In the genomic region with DNA sequence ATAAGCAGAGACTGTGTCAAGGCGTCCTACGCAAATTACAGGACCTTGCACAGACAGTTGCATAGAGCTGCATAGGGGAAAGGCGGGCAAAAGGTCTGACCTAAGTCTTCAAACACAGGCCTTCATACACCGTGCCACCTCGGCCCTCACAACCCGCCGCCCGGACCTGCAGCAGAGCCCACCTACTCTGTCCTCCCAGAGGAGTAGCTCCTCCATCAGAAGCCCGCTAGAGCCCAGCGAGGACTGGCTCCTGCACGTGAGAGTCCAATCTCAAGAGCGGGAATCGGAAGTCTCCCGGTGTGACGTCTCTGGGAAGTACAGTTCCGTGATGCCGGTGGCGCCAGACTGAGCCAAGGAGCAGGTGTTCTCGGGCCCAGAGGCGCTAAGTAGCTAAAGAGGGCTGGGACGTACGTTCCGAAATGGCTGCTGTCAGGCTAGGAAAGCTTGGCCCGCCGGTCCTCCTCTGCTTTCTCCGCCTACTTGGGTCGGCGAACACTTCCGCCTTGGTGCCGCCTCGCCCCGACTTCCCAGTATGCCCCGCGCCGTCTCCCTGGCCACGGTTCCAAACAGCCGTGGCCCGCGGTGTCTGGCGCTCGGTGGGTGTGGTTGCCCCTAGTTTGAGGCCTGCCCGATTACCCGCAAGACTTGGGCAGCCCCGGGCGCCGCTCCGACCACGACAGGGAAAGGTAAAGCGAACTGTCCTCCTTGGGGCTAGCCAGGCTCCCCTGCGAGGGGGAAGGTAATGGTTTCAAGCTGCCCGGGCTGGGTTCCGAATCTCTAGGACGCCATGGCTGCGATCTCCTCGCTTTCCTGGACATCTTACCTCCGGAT, we compare ENCODE assay signal across 8 cellular contexts. TPM values are rescaled to one million over a fixed set of nuclear protein-coding genes. Genes with fewer than 3 reads are reported as not detected.
DNase-seq lines count a peak whose midpoint lies in the region; ATAC-seq and TF ChIP-seq lines count a peak whose summit lies in the region.

A gene with protein sequence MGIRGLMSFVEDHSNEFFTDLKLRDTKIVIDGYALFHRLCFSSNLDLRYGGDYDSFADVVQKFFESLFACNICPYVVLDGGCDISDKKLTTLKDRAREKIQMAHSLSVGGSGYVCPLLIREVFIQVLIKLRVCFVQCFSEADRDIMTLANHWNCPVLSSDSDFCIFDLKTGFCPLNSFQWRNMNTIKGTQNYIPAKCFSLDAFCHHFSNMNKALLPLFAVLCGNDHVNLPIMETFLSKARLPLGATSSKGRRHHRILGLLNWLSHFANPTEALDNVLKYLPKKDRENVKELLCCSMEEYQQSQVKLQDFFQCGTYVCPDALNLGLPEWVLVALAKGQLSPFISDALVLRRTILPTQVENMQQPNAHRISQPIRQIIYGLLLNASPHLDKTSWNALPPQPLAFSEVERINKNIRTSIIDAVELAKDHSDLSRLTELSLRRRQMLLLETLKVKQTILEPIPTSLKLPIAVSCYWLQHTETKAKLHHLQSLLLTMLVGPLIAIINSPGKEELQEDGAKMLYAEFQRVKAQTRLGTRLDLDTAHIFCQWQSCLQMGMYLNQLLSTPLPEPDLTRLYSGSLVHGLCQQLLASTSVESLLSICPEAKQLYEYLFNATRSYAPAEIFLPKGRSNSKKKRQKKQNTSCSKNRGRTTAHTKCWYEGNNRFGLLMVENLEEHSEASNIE (minus strand): TSS at position 505 of the 831 bp plus-strand sequence. CDS start 1,519 bp downstream, outside the sequence.
A gene with protein sequence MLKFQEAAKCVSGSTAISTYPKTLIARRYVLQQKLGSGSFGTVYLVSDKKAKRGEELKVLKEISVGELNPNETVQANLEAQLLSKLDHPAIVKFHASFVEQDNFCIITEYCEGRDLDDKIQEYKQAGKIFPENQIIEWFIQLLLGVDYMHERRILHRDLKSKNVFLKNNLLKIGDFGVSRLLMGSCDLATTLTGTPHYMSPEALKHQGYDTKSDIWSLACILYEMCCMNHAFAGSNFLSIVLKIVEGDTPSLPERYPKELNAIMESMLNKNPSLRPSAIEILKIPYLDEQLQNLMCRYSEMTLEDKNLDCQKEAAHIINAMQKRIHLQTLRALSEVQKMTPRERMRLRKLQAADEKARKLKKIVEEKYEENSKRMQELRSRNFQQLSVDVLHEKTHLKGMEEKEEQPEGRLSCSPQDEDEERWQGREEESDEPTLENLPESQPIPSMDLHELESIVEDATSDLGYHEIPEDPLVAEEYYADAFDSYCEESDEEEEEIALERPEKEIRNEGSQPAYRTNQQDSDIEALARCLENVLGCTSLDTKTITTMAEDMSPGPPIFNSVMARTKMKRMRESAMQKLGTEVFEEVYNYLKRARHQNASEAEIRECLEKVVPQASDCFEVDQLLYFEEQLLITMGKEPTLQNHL (plus strand): TSS at position 557 of the 831 bp plus-strand sequence. CDS start 2,832 bp downstream, outside the sequence.

- H4K20me1 ChIP-seq in OCI-LY3 (ENCODE audit: insufficient read depth, low read length) = no peaks in the 10 kb centered on the region

- peak within 1 kb of the TSS; percentile 92 for H3K4me2 ChIP-seq in OCI-LY3 (ENCODE audit: low read length)

- H3K9me3 ChIP-seq in OCI-LY3 (ENCODE audit: insufficient read depth, low read length) (no peaks in the 10 kb centered on the region), mucosa of rectum (ENCODE audit: control insufficient read depth in 2 of 2, low read length in 2 of 2) (no peaks in the 10 kb centered on the region)

- peak within 1 kb of the TSS; percentile 97 for H2AFZ ChIP-seq in OCI-LY3 (ENCODE audit: low read depth, low read length)

- H3K36me3 ChIP-seq in OCI-LY3 (replicated peaks; ENCODE audit: low read depth, low read length) (peaks cover 3% of the 10 kb centered on the region), mucosa of rectum (ENCODE audit: control insufficient read depth in 2 of 2, insufficient read depth in 2 of 2, low read length in 2 of 2) (peaks cover 3 to 11% of the 10 kb centered on the region in 2 donors)

- H3K4me3 ChIP-seq in OCI-LY3 (ENCODE audit: low read length) (peak within 1 kb of the TSS; percentile 93), epithelial cell of proximal tubule (ENCODE audit: low read depth, low read length) (peak within 1 kb of the TSS; percentile 66), mucosa of rectum (ENCODE audit: low read length in 2 of 2) (peak within 1 kb of the TSS; percentile 91 to 94)

- TF ChIP-seq CTCF in OCI-LY3 (IDR thresholded peaks at IDR 0.05; ENCODE audit: low read depth, low read length) (no peak), epithelial cell of proximal tubule (conservative IDR thresholded peaks at IDR 0.05; ENCODE audit: low read depth, low read length) (no peak)

- H3K9ac ChIP-seq in OCI-LY3 (ENCODE audit: low read length) (peak within 1 kb of the TSS; percentile 82), mucosa of rectum (ENCODE audit: low read depth in 1 of 2, low read length in 2 of 2) (peak within 1 kb of the TSS; percentile 89 to 99)

- H3K27me3 ChIP-seq in OCI-LY3 (ENCODE audit: low read depth, low read length) = no peaks in the 10 kb centered on the region
- no peaks in the 10 kb centered on the region for H3K27me3 ChIP-seq in mucosa of rectum (ENCODE audit: control insufficient read depth in 2 of 2, insufficient read depth in 2 of 2, low read length in 2 of 2)

- peaks cover 17% of the 10 kb centered on the region for H3K4me1 ChIP-seq in OCI-LY3 (ENCODE audit: low read length)
- H3K4me1 ChIP-seq in mucosa of rectum (ENCODE audit: control insufficient read depth in 2 of 2, insufficient read depth in 2 of 2, low read length in 2 of 2) = peaks cover 4 to 19% of the 10 kb centered on the region in 2 donors

- DNase-seq in DMS 273 treated with DMSO at 0.1 percent for 48 hours (lab: John Stamatoyannopoulos, UW) (peak; percentile 72), HuH-7.5 (ENCODE audit: low spot score) (peak; percentile 60), activated T-cell treated with anti-CD3 and anti-CD28 coated beads for 4 hours (peak; percentile 85), epithelial cell of proximal tubule (ENCODE audit: low read depth) (no peak)
- DNase-seq in stimulated activated CD8-positive, alpha-beta memory T cell treated with anti-CD3 and anti-CD28 coated beads, Interleukin-4, amount 100 ng/mL, for 48 hours = peak; percentile 92

- no peaks in the 10 kb centered on the region for H3K79me2 ChIP-seq in OCI-LY3 (ENCODE audit: low read length)

- peak; percentile 100 for ATAC-seq in GM21528 (IDR thresholded peaks at IDR 0.05; ENCODE audit: low FRiP score, unreplicated experiment)

- H3K27ac ChIP-seq in OCI-LY3 (ENCODE audit: low read length) = peak within 1 kb of the TSS; percentile 48
- H3K27ac ChIP-seq in mucosa of rectum (ENCODE audit: low read depth in 2 of 2, low read length in 2 of 2) = peak within 1 kb of the TSS; percentile 89 to 97

RNA-seq across cellular contexts. Expression of the first gene that starts in this region (rescaled TPM):
- total RNA-seq in epithelial cell of proximal tubule = 2.8 and 5.1 TPM in 2 replicates

RNA-seq across cellular contexts. Expression of the second gene that starts in this region (rescaled TPM):
- total RNA-seq in epithelial cell of proximal tubule = 3.9 and 4.6 TPM in 2 replicates
